In genomic region chr17:63741251-63742049, GRCh38 we compare ENCODE assay signal across 8 cellular contexts. TPM values are rescaled to one million over a fixed set of nuclear protein-coding genes. Genes with fewer than 3 reads are reported as not detected.
DNase-seq lines count a peak whose midpoint lies in the region; ATAC-seq and TF ChIP-seq lines count a peak whose summit lies in the region.

Gene STRADA (minus strand): TSS chr17:63741799. CDS start chr17:63728369, 13,430 bp downstream.

- H3K27me3 Mint-ChIP-seq in CD14-positive monocyte (ENCODE audit: low read depth in 3 of 3) = no peaks in the 10 kb centered on the region
- no peaks in the 10 kb centered on the region for H3K27me3 Mint-ChIP-seq in activated CD4-positive, alpha-beta memory T cell treated with anti-CD3 and anti-CD28 coated beads for 36 hours

- POLR2A ChIA-PET in activated CD4-positive, alpha-beta memory T cell treated with anti-CD3 and anti-CD28 coated beads for 36 hours (lab: Charles Lee) = interaction anchor here (0.7 to 2.1 kb wide), 20 partner anchors 9 to 130 kb away, joined by 3 to 34 read pairs (median 5); partner anchors contain the start of genes CCDC47, DDX42, LIMD2 and MAP3K3

- TF ChIP-seq POLR2A in lower leg skin (IDR thresholded peaks at IDR 0.05) = peak in 1 of 2 donors; percentile 11

- ATAC-seq in GM19397 (IDR thresholded peaks at IDR 0.05; ENCODE audit: unreplicated experiment) = peak; percentile 89
- ATAC-seq in HG03571 (IDR thresholded peaks at IDR 0.05; ENCODE audit: unreplicated experiment) = peak; percentile 88

- DNase-seq in CD14-positive monocyte (ENCODE audit: low spot score) (peak; percentile 97), NCI-H82 (lab: John Stamatoyannopoulos, UW) (peak; percentile 99), dorsolateral prefrontal cortex (peak; percentile 94 to 99 (median 97)), lower leg skin (ENCODE audit: low spot score in 2 of 2) (peak; percentile 99 to 100)
- peak; percentile 100 for DNase-seq in activated CD4-positive, alpha-beta memory T cell treated with anti-CD3 and anti-CD28 coated beads for 36 hours
- DNase-seq in stimulated activated CD4-positive, alpha-beta T cell treated with anti-CD3 and anti-CD28 coated beads, Interleukin-4, amount 100 ng/mL, for 48 hours (ENCODE audit: low read depth in 2 of 2) = peak; percentile 97 to 99

- 0 to 1% methylated on average over 36 to 55 of the region's 70 CpGs for WGBS in lower leg skin, 2 donors

- no peaks in the 10 kb centered on the region for H3K27me3 ChIP-seq in dorsolateral prefrontal cortex

- H3K4me3 ChIP-seq in dorsolateral prefrontal cortex = peak within 1 kb of the TSS; percentile 65 to 100 (median 91)
- peak within 1 kb of the TSS; percentile 68 for H3K4me3 ChIP-seq in lower leg skin (ENCODE audit: low read depth, poor library complexity, severe bottlenecking)

- peak within 1 kb of the TSS; percentile 94 to 98 (median 98) for H3K27ac Mint-ChIP-seq in CD14-positive monocyte
- peak within 1 kb of the TSS; percentile 98 for H3K27ac Mint-ChIP-seq in activated CD4-positive, alpha-beta memory T cell treated with anti-CD3 and anti-CD28 coated beads for 36 hours

- H3K36me3 Mint-ChIP-seq in CD14-positive monocyte = peaks cover 11 to 22% of the 10 kb centered on the region in 2 donors
- H3K36me3 Mint-ChIP-seq in activated CD4-positive, alpha-beta memory T cell treated with anti-CD3 and anti-CD28 coated beads for 36 hours = peaks cover 13% of the 10 kb centered on the region

- intact Hi-C loops in CD14-positive monocyte (cut with micrococcal nuclease) = loop anchor here (1.0 to 5.0 kb wide), 3 partner anchors 32 to 44 kb away; partner anchors contain the start of gene CCDC47 (in 1 of the 2)
- intact Hi-C loops in activated CD4-positive, alpha-beta memory T cell treated with anti-CD3 and anti-CD28 coated beads for 36 hours (cut with micrococcal nuclease) = loop anchor here (1.0 to 10.0 kb wide), 6 partner anchors 32 to 283 kb away; partner anchors contain the start of genes CCDC47, FTSJ3, ICAM2 and MAP3K3
- intact Hi-C loops in dorsolateral prefrontal cortex (cut with DNase I) = loop anchor here (1.0 to 5.0 kb wide), 7 partner anchors 31 to 314 kb away; partner anchors contain the start of genes MAP3K3 (in 2 of the 2), CCDC47 (in 1 of the 2), DDX42 (in 1 of the 2) and FTSJ3 (in 1 of the 2)
- intact Hi-C loops in lower leg skin (cut with DNase I; ENCODE audit: low total_unique reads) = no loop called here

- H3K9me3 Mint-ChIP-seq in CD14-positive monocyte = no peaks in the 10 kb centered on the region
- no peaks in the 10 kb centered on the region for H3K9me3 Mint-ChIP-seq in activated CD4-positive, alpha-beta memory T cell treated with anti-CD3 and anti-CD28 coated beads for 36 hours

- H3K27ac ChIP-seq in dorsolateral prefrontal cortex = peak within 1 kb of the TSS; percentile 40 to 97 (median 88)

- no peak for TF ChIP-seq CTCF in CD14-positive monocyte (IDR thresholded peaks at IDR 0.05)
- TF ChIP-seq CTCF in dorsolateral prefrontal cortex (IDR thresholded peaks at IDR 0.05 in 54 of 56, conservative IDR thresholded peaks at IDR 0.05 in 2 of 56; ENCODE audit: low read depth in 1 of 56, partially characterized antibody in 56 of 56) = peak in 31 of 56 donors; percentile 6 to 57 (median 30)
- TF ChIP-seq CTCF in lower leg skin (IDR thresholded peaks at IDR 0.05) = no peak

- peaks cover 23% of the 10 kb centered on the region for H3K4me1 Mint-ChIP-seq in CD14-positive monocyte
- H3K4me1 Mint-ChIP-seq in activated CD4-positive, alpha-beta memory T cell treated with anti-CD3 and anti-CD28 coated beads for 36 hours (ENCODE audit: low read depth) = peaks cover 23% of the 10 kb centered on the region

- peak within 1 kb of the TSS; percentile 86 to 96 for H3K4me3 Mint-ChIP-seq in CD14-positive monocyte
- peak within 1 kb of the TSS; percentile 91 for H3K4me3 Mint-ChIP-seq in activated CD4-positive, alpha-beta memory T cell treated with anti-CD3 and anti-CD28 coated beads for 36 hours

- CTCF ChIA-PET in activated CD4-positive, alpha-beta memory T cell treated with anti-CD3 and anti-CD28 coated beads for 36 hours (lab: Charles Lee) = interaction anchor here (0.8 to 1.5 kb wide), 6 partner anchors 32 to 119 kb away, joined by 3 to 9 read pairs (median 3); partner anchors contain the start of genes CCDC47, DDX42 and MAP3K3

RNA-seq across cellular contexts. Expression of gene STRADA, which starts in this region (rescaled TPM):
- polyA plus RNA-seq in CD14-positive monocyte = 10 to 100 TPM; 12.5 to 19.8 TPM
- total RNA-seq in activated CD4-positive, alpha-beta memory T cell treated with anti-CD3 and anti-CD28 coated beads for 36 hours = 10 to 100 TPM; 64.8 to 69.7 TPM
- total RNA-seq in dorsolateral prefrontal cortex (100 to 1,000 TPM in 3 of 120 experiments, 10 to 100 TPM in 117; 47.3 to 105 (median 79.1) TPM), lower leg skin (10 to 100 TPM; 15.8 to 26.4 (median 19.3) TPM)

Comparison
In these comparisons a context has a peak if more than half of its experiments do, and no peak if none do; other contexts are left out.
1. Peak in every context shown above with its lines: DNase-seq, ATAC-seq, H3K4me3 ChIP-seq and H3K27ac ChIP-seq.
2. CTCF ChIP-seq: peak in dorsolateral prefrontal cortex (31 of 56); none in CD14-positive monocyte (single experiment) and lower leg skin (0 of 3).